In the genomic region with DNA sequence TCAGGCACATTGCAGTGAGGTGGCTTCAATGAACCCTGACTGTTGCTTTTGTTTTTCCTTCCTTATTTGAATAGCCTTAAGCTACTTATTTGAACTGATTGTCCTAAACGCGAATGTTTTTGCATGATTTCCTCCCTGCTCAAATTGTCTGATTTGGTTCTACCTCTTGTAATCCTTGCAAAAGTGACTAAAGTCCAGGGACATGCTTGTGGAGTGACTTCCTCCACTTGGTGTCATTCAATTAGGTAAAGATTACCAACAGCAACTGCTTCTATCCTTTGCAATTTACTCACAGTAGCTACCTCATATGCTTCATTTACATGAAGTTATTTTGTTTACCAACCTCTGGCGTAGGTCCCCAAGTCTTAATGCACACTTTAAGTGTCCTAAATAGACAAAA, we compare ENCODE assay signal across 26 cellular contexts.
"Had no signal": no experiment of that assay in that cellular context is flagged by ENCODE, and none has a peak within 500 bp of the region (broad histone marks: within the 10 kb centered on the region; RNA-seq: fewer than 3 reads in every experiment).

No MANE protein-coding gene starts in this region.

- H3K36me3 ChIP-seq: colonic mucosa, esophagus squamous epithelium, gastrocnemius medialis, heart right ventricle, left lung, lower lobe of right lung had no signal

- H3K9me3 ChIP-seq: colonic mucosa, esophagus squamous epithelium, gastrocnemius medialis, left lung, lower lobe of right lung had no signal

- H3K9me3 Mint-ChIP-seq: endodermal cell had no signal

- H3K4me1 ChIP-seq: colonic mucosa, esophagus squamous epithelium, gastrocnemius medialis, heart right ventricle, left lung, lower lobe of right lung had no signal

- H3K4me1 Mint-ChIP-seq: mesothelial cell of epicardium had no signal

- ATAC-seq: effector memory CD8-positive, alpha-beta T cell; esophagus mucosa; gastrocnemius medialis; heart right ventricle; left cardiac atrium; left lung; left ventricle myocardium superior; lower lobe of right lung had no signal

- H3K27me3 Mint-ChIP-seq: dendritic cell treated with granulocyte-macrophage colony-stimulating factor and Interleukin-4, amounts not matched to agents 40 ng/mL and 50 ng/mL, for 4 days; effector memory CD8-positive, alpha-beta T cell had no signal

- H3K27me3 ChIP-seq: colonic mucosa, esophagus squamous epithelium, gastrocnemius medialis, heart right ventricle, left lung had no signal

- DNase-seq: colonic mucosa; cortex of kidney; effector CD8-positive, alpha-beta T cell; effector memory CD8-positive, alpha-beta T cell; endodermal cell; erythroblast; esophagus squamous epithelium; foreskin fibroblast; foreskin melanocyte; gastrocnemius medialis; glutamatergic neuron; head of caudate nucleus; heart right ventricle; hippocampal formation; left cardiac atrium; left lung; left ventricle myocardium superior; lower lobe of right lung; mesenchymal stem cell had no signal

- H3K27ac ChIP-seq: colonic mucosa, epithelial cell of prostate, esophagus squamous epithelium, gastrocnemius medialis, heart right ventricle, left lung, lower lobe of right lung had no signal

- H3K36me3 Mint-ChIP-seq: mesothelial cell of epicardium had no signal

- H3K4me3 Mint-ChIP-seq: dendritic cell treated with granulocyte-macrophage colony-stimulating factor and Interleukin-4, amounts not matched to agents 40 ng/mL and 50 ng/mL, for 4 days; effector memory CD8-positive, alpha-beta T cell; endodermal cell; mesothelial cell of epicardium had no signal

- FAIRE-seq: endometrium, islet of Langerhans, keratinocyte had no signal

- H3K27ac Mint-ChIP-seq: dendritic cell treated with granulocyte-macrophage colony-stimulating factor and Interleukin-4, amounts not matched to agents 40 ng/mL and 50 ng/mL, for 4 days; effector memory CD8-positive, alpha-beta T cell; endodermal cell; mesothelial cell of epicardium had no signal

- H3K4me3 ChIP-seq: colonic mucosa, esophagus squamous epithelium, gastrocnemius medialis, heart right ventricle, left lung, lower lobe of right lung had no signal
